ENCODE assay signal across 8 cellular contexts in genomic region chr2:61534926-61535325, GRCh38. TPM values are rescaled to one million over a fixed set of nuclear protein-coding genes. Genes with fewer than 3 reads are reported as not detected.
DNase-seq lines count a peak whose midpoint lies in the region; ATAC-seq and TF ChIP-seq lines count a peak whose summit lies in the region.

No MANE protein-coding gene starts in this region.

- H3K4me3 ChIP-seq in A673 (ENCODE audit: low read depth, low read length, poor library complexity, severe bottlenecking) (peak overlapping the region; percentile 74), HCT116 (replicated peaks in 1 of 2; ENCODE audit: low read depth in 1 of 2, low read length in 2 of 2) (no peak overlapping the region), mesodermal cell (ENCODE audit: extremely low read depth, insufficient read depth, low read length, poor library complexity, severe bottlenecking) (peak overlapping the region; percentile 84)

- POLR2A ChIA-PET in A673 (lab: Charles Lee; ENCODE audit: low non-redundant PET): no interaction called here
- POLR2A ChIA-PET in HCT116 (lab: Charles Lee): no interaction called here

- intact Hi-C loops in A673 (cut with micrococcal nuclease; ENCODE audit: unreplicated experiment) (loop anchor here (10.0 kb wide), 1 partner anchor 350 kb away; the partner anchor contains the start of gene CCT4), HCT116 (cut with micrococcal nuclease) (loop anchor here (5.0 kb wide), 1 partner anchor 227 kb away; no protein-coding TSS in a partner anchor)

- H3K79me2 ChIP-seq in HCT116 (ENCODE audit: insufficient read depth, low read length): peaks cover 82% of the 10 kb centered on the region

- peaks cover 42% of the 10 kb centered on the region for H3K4me1 ChIP-seq in A673 (ENCODE audit: insufficient read depth, low read length, poor library complexity, severe bottlenecking)
- H3K4me1 ChIP-seq in HCT116 (ENCODE audit: control insufficient read depth in 1 of 2, insufficient read depth in 2 of 2, low read length in 2 of 2): peaks cover 16 to 27% of the 10 kb centered on the region in 2 experiments
- H3K4me1 ChIP-seq in mesodermal cell (ENCODE audit: control insufficient read depth, insufficient read depth, low read length, poor library complexity, severe bottlenecking): peaks cover 9% of the 10 kb centered on the region

- H3K27me3 ChIP-seq in A673 (replicated peaks; ENCODE audit: insufficient read depth, low read depth, low read length, poor library complexity) (no peaks in the 10 kb centered on the region), HCT116 (ENCODE audit: insufficient read depth, low read length) (no peaks in the 10 kb centered on the region)

- peaks cover 51% of the 10 kb centered on the region; the same call in 1 of the 2 replicates for H4K20me1 ChIP-seq in HCT116 (ENCODE audit: insufficient read depth)

- 53 to 80% methylated on average over 1 to 2 of the region's 2 CpGs for WGBS in mesodermal cell (ENCODE audit: insufficient coverage in 2 of 2), 2 experiments

- H3K27ac ChIP-seq in A673 (ENCODE audit: low read depth, low read length, poor library complexity, severe bottlenecking) (peak overlapping the region; percentile 92), HCT116 (ENCODE audit: low read depth, low read length) (no peak overlapping the region), mesodermal cell (ENCODE audit: low read depth, low read length, severe bottlenecking) (no peak overlapping the region)

- RAD21 ChIA-PET in HCT116 (lab: Charles Lee; ENCODE audit: low non-redundant PET in 1 of 2, low total read pairs in 2 of 2, uncharacterized antibody in 2 of 2, unreplicated experiment in 2 of 2): no interaction called here

- DNase-seq in A673 (ENCODE audit: low spot score) (no peak), HCT116 (ENCODE audit: low read depth, low spot score) (no peak), astrocyte of the hippocampus (ENCODE audit: low read depth, low spot score) (peak; percentile 13), NOMO-1 treated with dmso at 0.1 percent for 144 hours (lab: John Stamatoyannopoulos, UW; ENCODE audit: unreplicated experiment) (no peak), KBM-7 (no peak)

- no peaks in the 10 kb centered on the region for H3K9me2 ChIP-seq in HCT116 (ENCODE audit: insufficient read depth)

- no peak for TF ChIP-seq POLR2A in HCT116 (IDR thresholded peaks at IDR 0.05; ENCODE audit: borderline replicate concordance, extremely low read depth, insufficient read depth, insufficient read length)

- in situ Hi-C loops in KBM-7 (cut with MboI; ENCODE audit: low pct_unique_long_range_greater_than_20kb, low sequenced_read_pairs): no loop called here

- no peaks in the 10 kb centered on the region for H3K9me3 ChIP-seq in A673 (ENCODE audit: low read depth, low read length, poor library complexity, severe bottlenecking)
- no peaks in the 10 kb centered on the region for H3K9me3 ChIP-seq in HCT116 (ENCODE audit: control insufficient read depth in 1 of 2, insufficient read depth in 1 of 2, low read depth in 1 of 2, low read length in 2 of 2)
- H3K9me3 ChIP-seq in mesodermal cell (ENCODE audit: control insufficient read depth, low read length): no peaks in the 10 kb centered on the region

- no peak overlapping the region for H3K9ac ChIP-seq in HCT116 (ENCODE audit: low read length)

- CTCF ChIA-PET in A673 (lab: Charles Lee) (no interaction called here), HCT116 (lab: Charles Lee) (no interaction called here)

- ATAC-seq in HCT116 (no peak), GM21576 (IDR thresholded peaks at IDR 0.05; ENCODE audit: unreplicated experiment) (no peak), HG02852 (IDR thresholded peaks at IDR 0.05; ENCODE audit: unreplicated experiment) (no peak)

- no peak overlapping the region for H2AFZ ChIP-seq in HCT116 (ENCODE audit: low read depth, low read length, poor library complexity, severe bottlenecking)

- TF ChIP-seq RAD21 in HCT116 (IDR thresholded peaks at IDR 0.05; ENCODE audit: low read depth): no peak

- TF ChIP-seq CTCF in A673 (conservative IDR thresholded peaks at IDR 0.05; ENCODE audit: low read depth, low read length) (no peak), HCT116 (IDR thresholded peaks at IDR 0.05 in 2 of 3, conservative IDR thresholded peaks at IDR 0.05 in 1 of 3; ENCODE audit: borderline replicate concordance in 1 of 3, insufficient read depth in 1 of 3, low read depth in 2 of 3, low read length in 2 of 3) (no peak)

- H3K36me3 ChIP-seq in A673 (ENCODE audit: insufficient read depth, low read length, poor library complexity, severe bottlenecking): peaks cover 19% of the 10 kb centered on the region
- H3K36me3 ChIP-seq in HCT116 (ENCODE audit: control insufficient read depth in 1 of 2, insufficient read depth in 2 of 2, low read length in 2 of 2): 0 out of 4 replicates have a peak, but pooled peaks cover 0 to 7% of the 10 kb centered on the region in 2 experiments
- peaks cover 31% of the 10 kb centered on the region for H3K36me3 ChIP-seq in mesodermal cell (ENCODE audit: control insufficient read depth, insufficient read depth, low read length)

- peak overlapping the region; percentile 84; the same call in 1 of the 2 replicates for H3K4me2 ChIP-seq in HCT116 (ENCODE audit: low read length)

- BruUV-seq in A673 (replicated peaks; lab: Mats Ljungman, UMichigan) (no TSS peak), HCT116 (replicated peaks; lab: Mats Ljungman, UMichigan) (no TSS peak)

TF ChIP-seq in HCT116, 20 proteins besides CTCF, POLR2A, EP300 and RAD21:
- TF ChIP-seq ZFX (IDR thresholded peaks at IDR 0.05): no peak
- TF ChIP-seq EGR1 (IDR thresholded peaks at IDR 0.05; ENCODE audit: low read depth): no peak
- no peak for TF ChIP-seq JUND (IDR thresholded peaks at IDR 0.05)
- no peak for TF ChIP-seq POLR2AphosphoS5 (IDR thresholded peaks at IDR 0.05; ENCODE audit: low read depth, low read length)
- TF ChIP-seq SRF (IDR thresholded peaks at IDR 0.05; ENCODE audit: low read depth): no peak
- no peak for TF ChIP-seq EZH2 (IDR thresholded peaks at IDR 0.05)

RNA-seq across cellular contexts. Expression of gene XPO1, which starts 3.2 kb away (rescaled TPM):
- 233 and 247 TPM in 2 replicates for total RNA-seq in A673 (2021)
- 184 TPM for total RNA-seq in HCT116 (2021; ENCODE audit: unreplicated experiment)
- polyA plus RNA-seq in HCT116 (2012): 43.6 and 63.2 TPM in 2 replicates
- polyA plus RNA-seq in mesodermal cell (2013, experiment 1 of 2): 165 TPM
- polyA plus RNA-seq in mesodermal cell (2013, experiment 2 of 2): 188 TPM

Comparison
In these comparisons a context has a peak if more than half of its experiments do, and no peak if none do; other contexts are left out.
1. H3K4me3 ChIP-seq: peak in A673 (single experiment) and mesodermal cell (single experiment); none in HCT116 (0 of 2).